In genomic region chr3:193761969-193762368, GRCh38 we compare ENCODE assay signal across 24 cellular contexts.
DNase-seq lines count a peak whose midpoint lies in the region; ATAC-seq, FAIRE-seq and TF ChIP-seq lines count a peak whose summit lies in the region.
"Had no signal": no experiment of that assay in that cellular context is flagged by ENCODE, and none has a peak within 500 bp of the region (broad histone marks: within the 10 kb centered on the region; RNA-seq: fewer than 3 reads in every experiment).

No MANE protein-coding gene starts in this region.

- peaks cover 15 to 18% of the 10 kb centered on the region in 2 donors for H3K27me3 Mint-ChIP-seq in T-cell

- no peaks in the 10 kb centered on the region for H4K20me1 ChIP-seq in HepG2 (ENCODE audit: insufficient read depth, low read length)
- no peaks in the 10 kb centered on the region for H4K20me1 ChIP-seq in endothelial cell of umbilical vein (replicated peaks; ENCODE audit: control insufficient read depth, extremely low read depth, insufficient read depth, low read length)
- H4K20me1 ChIP-seq: BLaER1 had no signal

- no peaks in the 10 kb centered on the region for H3K9me1 ChIP-seq in endothelial cell of umbilical vein (replicated peaks; ENCODE audit: control insufficient read depth, extremely low read depth, insufficient read depth, low read length)

- WGBS in right lobe of liver (ENCODE audit: insufficient coverage, low coverage, low lambda C conversion rate, missing lambda C conversion rate), result 75% methylated on average over 2 of the region's 5 CpGs
- WGBS in HepG2 (ENCODE audit: low lambda C conversion rate), result 49% methylated on average over 3 of the region's 5 CpGs

- no peaks in the 10 kb centered on the region for H3K36me3 ChIP-seq in right lobe of liver
- no peaks in the 10 kb centered on the region for H3K36me3 ChIP-seq in HepG2 (replicated peaks in 1 of 2; ENCODE audit: control insufficient read depth in 1 of 2, insufficient read depth in 2 of 2, low read length in 2 of 2)
- no peaks in the 10 kb centered on the region for H3K36me3 ChIP-seq in endothelial cell of umbilical vein (ENCODE audit: control insufficient read depth in 2 of 2, extremely low read depth in 1 of 2, insufficient read depth in 2 of 2, low read length in 2 of 2)
- no peaks in the 10 kb centered on the region for H3K36me3 ChIP-seq in upper lobe of right lung
- H3K36me3 ChIP-seq: BE2C, BLaER1 had no signal

- H3K27ac ChIP-seq in right lobe of liver, result no peak overlapping the region
- no peak overlapping the region for H3K27ac ChIP-seq in HepG2 (ENCODE audit: extremely low read length, insufficient read depth, low read length)
- H3K27ac ChIP-seq in endothelial cell of umbilical vein (ENCODE audit: insufficient read depth, low read depth, low read length), result no peak overlapping the region
- no peak overlapping the region for H3K27ac ChIP-seq in upper lobe of right lung
- H3K27ac ChIP-seq: BLaER1 had no signal

- BruUV-seq in HepG2 (replicated peaks; lab: Mats Ljungman, UMichigan) (no TSS peak), endothelial cell of umbilical vein (replicated peaks; lab: Mats Ljungman, UMichigan) (no TSS peak)

- TF ChIP-seq CTCF in right lobe of liver (IDR thresholded peaks at IDR 0.05) (no peak), HepG2 (CRISPR knock-in tag; IDR thresholded peaks at IDR 0.05) (no peak), endothelial cell of umbilical vein (IDR thresholded peaks at IDR 0.05; ENCODE audit: extremely low read depth in 1 of 2, insufficient read depth in 1 of 2, low read depth in 1 of 2, low read length in 2 of 2) (no peak), upper lobe of right lung (IDR thresholded peaks at IDR 0.05) (no peak)

- TF ChIP-seq RAD21 in HepG2 (CRISPR knock-in tag; IDR thresholded peaks at IDR 0.05), result no peak

- H3K9ac ChIP-seq in HepG2 (ENCODE audit: insufficient read depth, low read depth, low read length) (no peak overlapping the region), endothelial cell of umbilical vein (replicated peaks; ENCODE audit: extremely low read depth, insufficient read depth, low read length) (no peak overlapping the region)
- H3K9ac ChIP-seq: BLaER1 had no signal

- H3K27me3 ChIP-seq in right lobe of liver (no peaks in the 10 kb centered on the region), HepG2 (ENCODE audit: control insufficient read depth in 1 of 2, insufficient read depth in 2 of 2, low read length in 2 of 2) (no peaks in the 10 kb centered on the region), endothelial cell of umbilical vein (ENCODE audit: control insufficient read depth in 2 of 2, insufficient read depth in 2 of 2, low read length in 2 of 2) (peaks cover 5 to 9% of the 10 kb centered on the region in 2 experiments), upper lobe of right lung (no peaks in the 10 kb centered on the region)
- H3K27me3 ChIP-seq: BE2C, BLaER1 had no signal

- intact Hi-C loops in right lobe of liver (cut with DNase I) (no loop called here), HepG2 (cut with micrococcal nuclease; ENCODE audit: unreplicated experiment) (loop anchor here (2.0 kb wide), 1 partner anchor 35 kb away; no protein-coding TSS in a partner anchor), endothelial cell of umbilical vein (cut with micrococcal nuclease) (no loop called here), upper lobe of right lung (cut with DNase I) (no loop called here)

- no peak overlapping the region for H3K4me3 Mint-ChIP-seq in T-cell
- H3K4me3 Mint-ChIP-seq: CD14-positive monocyte; CD4-positive, alpha-beta memory T cell; CD4-positive, CD25-positive, alpha-beta regulatory T cell; CD8-positive, alpha-beta memory T cell had no signal

- FAIRE-seq in HepG2 (lab: Jason Lieb, UNC) (no peak), endothelial cell of umbilical vein (lab: Jason Lieb, UNC) (peak; percentile 4)
- FAIRE-seq: A204.1, G401.6, GM12891 had no signal

- H3K9me3 ChIP-seq in right lobe of liver, result no peaks in the 10 kb centered on the region
- no peaks in the 10 kb centered on the region for H3K9me3 ChIP-seq in HepG2 (ENCODE audit: low read length)
- H3K9me3 ChIP-seq in endothelial cell of umbilical vein (replicated peaks; ENCODE audit: control insufficient read depth, insufficient read depth, low read length), result no peaks in the 10 kb centered on the region
- peaks cover 1% of the 10 kb centered on the region for H3K9me3 ChIP-seq in upper lobe of right lung
- H3K9me3 ChIP-seq: BE2C had no signal

- no peak for DNase-seq in right lobe of liver
- DNase-seq in HepG2 (ENCODE audit: low spot score), result no peak
- peak; percentile 44 for DNase-seq in NCI-H2029 treated with DMSO at 0.1 percent for 48 hours (lab: John Stamatoyannopoulos, UW)
- DNase-seq in endothelial cell of umbilical vein (ENCODE audit: low read depth, low spot score), result peak; percentile 73
- DNase-seq in upper lobe of right lung, result no peak
- no peak for DNase-seq in T-cell
- DNase-seq in NCI-H510A (lab: John Stamatoyannopoulos, UW), result no peak
- no peak for DNase-seq in DMS153 (lab: John Stamatoyannopoulos, UW)
- DNase-seq: 8988T; ACHN; BE2C; C1 segment of cervical spinal cord; CD4-positive, alpha-beta memory T cell; CD4-positive, CD25-positive, alpha-beta regulatory T cell; CD8-positive, alpha-beta memory T cell; COR-L47; DMS 273 treated with DMSO at 0.1 percent for 48 hours; DMS79 treated with DMSO at 0.1 percent for 48 hours; GF-D8 had no signal

- dilution Hi-C loops in endothelial cell of umbilical vein (cut with MboI; ENCODE audit: extremely low pct_ligation_motif_present, low sequenced_read_pairs), result loop anchor here (25.0 kb wide), 1 partner anchor 550 kb away; no protein-coding TSS in a partner anchor

- no peak overlapping the region for H3K27ac Mint-ChIP-seq in T-cell
- H3K27ac Mint-ChIP-seq: CD14-positive monocyte; CD4-positive, alpha-beta memory T cell; CD4-positive, CD25-positive, alpha-beta regulatory T cell; CD8-positive, alpha-beta memory T cell had no signal

- H3K9me3 Mint-ChIP-seq in T-cell, result peaks cover 5 to 15% (median 8%) of the 10 kb centered on the region in 3 donors

- H3K4me1 Mint-ChIP-seq in T-cell, result no peaks in the 10 kb centered on the region
- H3K4me1 Mint-ChIP-seq: CD14-positive monocyte; CD4-positive, alpha-beta memory T cell; CD8-positive, alpha-beta memory T cell had no signal

- POLR2A ChIA-PET in HepG2 (lab: Yijun Ruan, JAX), result no interaction called here
- POLR2A ChIA-PET in endothelial cell of umbilical vein (lab: Charles Lee), result no interaction called here
- POLR2A ChIA-PET in T-cell (lab: Charles Lee), result no interaction called here

- H2AFZ ChIP-seq in HepG2 (ENCODE audit: low read length), result no peak overlapping the region
- no peak overlapping the region for H2AFZ ChIP-seq in endothelial cell of umbilical vein (ENCODE audit: low read depth, low read length)

- TF ChIP-seq POLR2A in right lobe of liver (IDR thresholded peaks at IDR 0.05) (no peak), HepG2 (IDR thresholded peaks at IDR 0.05; ENCODE audit: insufficient read depth in 1 of 2, low read depth in 2 of 2, low read length in 2 of 2) (no peak), endothelial cell of umbilical vein (IDR thresholded peaks at IDR 0.05; ENCODE audit: low read depth, low read length) (no peak)

- CTCF ChIA-PET in HepG2 (lab: Yijun Ruan, JAX; ENCODE audit: low intra/inter-chr PET ratio, low total read pairs) (no interaction called here), endothelial cell of umbilical vein (lab: Charles Lee) (no interaction called here), T-cell (lab: Charles Lee) (no interaction called here)

- no peak for TF ChIP-seq EP300 in HepG2 (IDR thresholded peaks at IDR 0.05; ENCODE audit: low read depth in 2 of 2, low read length in 2 of 2)
- no peak for TF ChIP-seq EP300 in HepG2 (CRISPR knock-in tag; IDR thresholded peaks at IDR 0.05; ENCODE audit: borderline replicate concordance)

- H3K36me3 Mint-ChIP-seq in T-cell, result peaks cover 5% of the 10 kb centered on the region
- H3K36me3 Mint-ChIP-seq: CD14-positive monocyte; CD4-positive, CD25-positive, alpha-beta regulatory T cell; CD8-positive, alpha-beta memory T cell had no signal

- ATAC-seq in right lobe of liver, result peak; percentile 26 to 82 (median 64)
- no peak for ATAC-seq in HepG2
- peak; percentile 19 for ATAC-seq in upper lobe of right lung
- ATAC-seq in T-cell (replicated peaks in 1 of 4), result no peak

- H3K4me1 ChIP-seq in right lobe of liver (no peaks in the 10 kb centered on the region), HepG2 (ENCODE audit: insufficient read depth, low read length) (peaks cover 25% of the 10 kb centered on the region), endothelial cell of umbilical vein (ENCODE audit: control insufficient read depth, extremely low read depth, insufficient read depth, low read length) (peaks cover 3% of the 10 kb centered on the region), upper lobe of right lung (no peaks in the 10 kb centered on the region)
- H3K4me1 ChIP-seq: BE2C, BLaER1 had no signal

- H3K4me3 ChIP-seq in right lobe of liver (no peak overlapping the region), HepG2 (replicated peaks in 1 of 3; ENCODE audit: insufficient read depth in 1 of 3, low read depth in 2 of 3, low read length in 3 of 3) (no peak overlapping the region), endothelial cell of umbilical vein (replicated peaks in 1 of 3; ENCODE audit: insufficient read depth in 1 of 3, low read depth in 1 of 3, low read length in 3 of 3) (no peak overlapping the region), upper lobe of right lung (no peak overlapping the region)
- H3K4me3 ChIP-seq: BLaER1 had no signal

- H3K79me2 ChIP-seq in HepG2 (ENCODE audit: insufficient read depth, low read length) (no peaks in the 10 kb centered on the region), endothelial cell of umbilical vein (ENCODE audit: control insufficient read depth, insufficient read depth, low read length) (no peaks in the 10 kb centered on the region)

- H3K4me2 ChIP-seq in HepG2 (ENCODE audit: low read depth, low read length) (no peak overlapping the region), endothelial cell of umbilical vein (ENCODE audit: insufficient read depth, low read length) (no peak overlapping the region)
- H3K4me2 ChIP-seq: BLaER1 had no signal

- in situ Hi-C loops in HepG2 (cut with HindIII; ENCODE audit: extremely low pct_ligation_motif_present, low pct_unique_long_range_greater_than_20kb), result no loop called here

TF ChIP-seq in HepG2, 621 proteins besides CTCF, POLR2A, EP300 and RAD21 (continues in another document):
- TF ChIP-seq NCOA2 (CRISPR knock-in tag; IDR thresholded peaks at IDR 0.05) (no peak), ZIK1 (CRISPR knock-in tag; IDR thresholded peaks at IDR 0.05; ENCODE audit: borderline replicate concordance, low read depth) (no peak), TAF15 (IDR thresholded peaks at IDR 0.05; ENCODE audit: low read depth, low read length, poor library complexity, severe bottlenecking) (no peak)

TF ChIP-seq in endothelial cell of umbilical vein, 7 proteins besides CTCF, POLR2A, EP300 and RAD21 (continues in another document):
- no peak for TF ChIP-seq FOS (IDR thresholded peaks at IDR 0.05; ENCODE audit: borderline replicate concordance, insufficient read depth, low read length)
- no peak for TF ChIP-seq EZH2 (IDR thresholded peaks at IDR 0.05; ENCODE audit: borderline replicate concordance, low read depth, low read length, severe bottlenecking)
- peak; percentile 33 for TF ChIP-seq GATA2 (IDR thresholded peaks at IDR 0.05; ENCODE audit: insufficient read depth, insufficient read length, low read depth, low read length)
- TF ChIP-seq POLR2AphosphoS5 (IDR thresholded peaks at IDR 0.05; ENCODE audit: insufficient read depth, low read depth, low read length), result no peak
- TF ChIP-seq MYC (IDR thresholded peaks at IDR 0.05; ENCODE audit: low read depth, low read length), result no peak

Comparison
In these comparisons a context has a peak if more than half of its experiments do, and no peak if none do; other contexts are left out.
1. ATAC-seq: peak in right lobe of liver (4 of 4) and upper lobe of right lung (single experiment); none in HepG2 (single experiment) and T-cell (0 of 4).
2. DNase-seq: peak in NCI-H2029 treated with DMSO at 0.1 percent for 48 hours (single experiment) and endothelial cell of umbilical vein (single experiment); none in right lobe of liver (0 of 3), HepG2 (single experiment), upper lobe of right lung (single experiment), T-cell (0 of 34), NCI-H510A (single experiment) and DMS153 (single experiment).